ENCODE assay signal across 23 cellular contexts in genomic region chrX:145848451-145848850, GRCh38. TPM values are rescaled to one million over a fixed set of nuclear protein-coding genes. Genes with fewer than 3 reads are reported as not detected.
DNase-seq lines count a peak whose midpoint lies in the region; ATAC-seq and TF ChIP-seq lines count a peak whose summit lies in the region.
"Had no signal": no experiment of that assay in that cellular context is flagged by ENCODE, and none has a peak within 500 bp of the region (broad histone marks: within the 10 kb centered on the region; RNA-seq: fewer than 3 reads in every experiment).

No MANE protein-coding gene starts in this region.

- H3K27ac ChIP-seq in body of pancreas, result peak overlapping the region in 3 of 4 donors; percentile 34 to 57 (median 52)
- H3K27ac ChIP-seq in temporal lobe (ENCODE audit: low read depth, low read length), result peak overlapping the region; percentile 33
- no peak overlapping the region for H3K27ac ChIP-seq in upper lobe of right lung
- H3K27ac ChIP-seq: GM23248, PC-9 had no signal

- H3K36me3 ChIP-seq in body of pancreas (replicated peaks in 1 of 2; ENCODE audit: insufficient read depth in 1 of 2, low read depth in 2 of 2), result no peaks in the 10 kb centered on the region
- H3K36me3 ChIP-seq in upper lobe of right lung, result no peaks in the 10 kb centered on the region

- no peaks in the 10 kb centered on the region for H3K4me1 ChIP-seq in body of pancreas
- no peaks in the 10 kb centered on the region for H3K4me1 ChIP-seq in upper lobe of right lung
- H3K4me1 ChIP-seq: Caco-2 had no signal

- TF ChIP-seq POLR2A in body of pancreas (IDR thresholded peaks at IDR 0.05), result no peak

- no peak overlapping the region for H3K4me3 ChIP-seq in body of pancreas
- H3K4me3 ChIP-seq in upper lobe of right lung, result no peak overlapping the region
- H3K4me3 ChIP-seq: GM23248, PC-9 had no signal

- TF ChIP-seq CTCF in body of pancreas (IDR thresholded peaks at IDR 0.05) (no peak), upper lobe of right lung (IDR thresholded peaks at IDR 0.05) (no peak)

- H3K27me3 ChIP-seq in body of pancreas (no peaks in the 10 kb centered on the region), upper lobe of right lung (no peaks in the 10 kb centered on the region)

- peak; percentile 68 for ATAC-seq in body of pancreas
- no peak for ATAC-seq in GM18519 (IDR thresholded peaks at IDR 0.05; ENCODE audit: low FRiP score, unreplicated experiment)
- ATAC-seq in upper lobe of right lung, result no peak
- ATAC-seq: HCT116 had no signal

- intact Hi-C loops in body of pancreas (cut with DNase I) (no loop called here), upper lobe of right lung (cut with DNase I) (no loop called here)

- WGBS in body of pancreas, 2 donors, result 37 to 50% methylated on average over 2 of the region's 2 CpGs

- DNase-seq in ELF-1 (ENCODE audit: low read depth, low spot score) (peak; percentile 34), body of pancreas (peak in 3 of 4 donors; percentile 7 to 28 (median 23)), left kidney (ENCODE audit: low read depth, low spot score) (peak; percentile 9), NCI-H2227 (lab: John Stamatoyannopoulos, UW; ENCODE audit: unreplicated experiment) (no peak), upper lobe of right lung (no peak)
- DNase-seq: Caco-2; CD4-positive, CD25-positive, alpha-beta regulatory T cell; DMS 273 treated with DMSO at 0.1 percent for 48 hours; DND-41; GM23248; KG1; NCI-H1694; NCI-H2081; NCI-H2227 treated with DMSO at 0.1 percent for 48 hours; NCI-H510A treated with DMSO at 0.1 percent for 48 hours; NCI-H748 treated with DMSO at 0.1 percent for 48 hours; PC-9; RPMI8226; SHP77 had no signal

- H3K9me3 ChIP-seq in body of pancreas, result no peaks in the 10 kb centered on the region
- no peaks in the 10 kb centered on the region for H3K9me3 ChIP-seq in upper lobe of right lung
- H3K9me3 ChIP-seq: Caco-2 had no signal

RNA-seq across cellular contexts. Expression of gene SLITRK2, which starts 30.8 kb away (rescaled TPM):
- total RNA-seq in body of pancreas (1 to 10 TPM in 1 of 2 donors, not detected in 1; 1.6 TPM), temporal lobe (6.1 TPM), upper lobe of right lung (0.32 TPM)
- total RNA-seq: Caco-2; CD4-positive, CD25-positive, alpha-beta regulatory T cell; G401; GM23248; PC-9 had no signal

Comparison
In these comparisons a context has a peak if more than half of its experiments do, and no peak if none do; other contexts are left out.
1. DNase-seq: peak in ELF-1 (single experiment), body of pancreas (3 of 4) and left kidney (single experiment); none in NCI-H2227 (single experiment) and upper lobe of right lung (single experiment).